Comparison of ENCODE assay signal across 8 cellular contexts in genomic region chr10:79149662-79150443, GRCh38.
DNase-seq lines count a peak whose midpoint lies in the region; ATAC-seq and TF ChIP-seq lines count a peak whose summit lies in the region.

No MANE protein-coding gene starts in this region.

- H3K27ac ChIP-seq in HCT116 (ENCODE audit: low read depth, low read length) (peak overlapping the region; percentile 94), cardiac muscle cell (peak overlapping the region; percentile 99)

- TF ChIP-seq CTCF in HCT116 (IDR thresholded peaks at IDR 0.05 in 2 of 3, conservative IDR thresholded peaks at IDR 0.05 in 1 of 3; ENCODE audit: borderline replicate concordance in 1 of 3, insufficient read depth in 1 of 3, low read depth in 2 of 3, low read length in 2 of 3), result no peak
- TF ChIP-seq CTCF in cardiac muscle cell (IDR thresholded peaks at IDR 0.05; ENCODE audit: low read depth, low read length), result no peak

- H3K79me2 ChIP-seq in HCT116 (ENCODE audit: insufficient read depth, low read length), result no peaks in the 10 kb centered on the region; the same call in 1 of the 2 replicates

- H2AFZ ChIP-seq in HCT116 (ENCODE audit: low read depth, low read length, poor library complexity, severe bottlenecking), result no peak overlapping the region

- peak; percentile 74 for ATAC-seq in HCT116

- H3K9me3 ChIP-seq in HCT116 (ENCODE audit: control insufficient read depth in 1 of 2, insufficient read depth in 1 of 2, low read depth in 1 of 2, low read length in 2 of 2) (no peaks in the 10 kb centered on the region), cardiac muscle cell (ENCODE audit: low read depth) (no peaks in the 10 kb centered on the region)

- peak overlapping the region; percentile 80 for H3K4me2 ChIP-seq in HCT116 (ENCODE audit: low read length)

- no peaks in the 10 kb centered on the region for H3K36me3 ChIP-seq in HCT116 (ENCODE audit: control insufficient read depth in 1 of 2, insufficient read depth in 2 of 2, low read length in 2 of 2)
- H3K36me3 ChIP-seq in cardiac muscle cell, result no peaks in the 10 kb centered on the region

- RAD21 ChIA-PET in HCT116 (lab: Charles Lee; ENCODE audit: low non-redundant PET in 1 of 2, low total read pairs in 2 of 2, uncharacterized antibody in 2 of 2, unreplicated experiment in 2 of 2), result no interaction called here

- intact Hi-C loops in HCT116 (cut with micrococcal nuclease), result loop anchor here (2.0 to 5.0 kb wide), 3 partner anchors 45 to 178 kb away; partner anchors contain the start of gene ZMIZ1

- peaks cover 54 to 93% of the 10 kb centered on the region in 2 experiments for H3K4me1 ChIP-seq in HCT116 (ENCODE audit: control insufficient read depth in 1 of 2, insufficient read depth in 2 of 2, low read length in 2 of 2)
- H3K4me1 ChIP-seq in cardiac muscle cell (ENCODE audit: low read depth), result peaks cover 45% of the 10 kb centered on the region

- peak; percentile 26 for DNase-seq in GF-D8 (lab: John Stamatoyannopoulos, UW)
- peak; percentile 48 for DNase-seq in HCT116 (ENCODE audit: low read depth, low spot score)
- DNase-seq in NCI-H510A (lab: John Stamatoyannopoulos, UW), result peak; percentile 80
- DNase-seq in activated effector memory CD4-positive, alpha-beta T cell treated with anti-CD3 and anti-CD28 coated beads, Interleukin-2, amount 50 U/mL, for 16 hours, result peak; percentile 76
- peak in 1 of 2 donors; percentile 75 for DNase-seq in cardiac muscle cell (ENCODE audit: low read depth in 1 of 2, low spot score in 1 of 2)
- DNase-seq in renal cortical epithelial cell (ENCODE audit: low read depth), result peak; percentile 74
- no peak for DNase-seq in HuH-7.5 (ENCODE audit: low spot score)
- DNase-seq in NCI-H1436 treated with DMSO at 0.1 percent for 48 hours (lab: John Stamatoyannopoulos, UW), result no peak

- no peaks in the 10 kb centered on the region for H3K9me2 ChIP-seq in HCT116 (ENCODE audit: insufficient read depth)

- TF ChIP-seq RAD21 in HCT116 (IDR thresholded peaks at IDR 0.05; ENCODE audit: low read depth), result no peak

- POLR2A ChIA-PET in HCT116 (lab: Charles Lee), result no interaction called here

- TF ChIP-seq POLR2A in HCT116 (IDR thresholded peaks at IDR 0.05; ENCODE audit: borderline replicate concordance, extremely low read depth, insufficient read depth, insufficient read length), result no peak

- BruUV-seq in HCT116 (replicated peaks; lab: Mats Ljungman, UMichigan), result TSS peak; percentile 65

- H3K4me3 ChIP-seq in HCT116 (replicated peaks in 1 of 2; ENCODE audit: low read depth in 1 of 2, low read length in 2 of 2) (peak overlapping the region in 1 of 2 experiments; percentile 32; a peak in 2 of 4 replicates), cardiac muscle cell (no peak overlapping the region)

- H3K9ac ChIP-seq in HCT116 (ENCODE audit: low read length), result peak overlapping the region; percentile 67

- CTCF ChIA-PET in HCT116 (lab: Charles Lee), result interaction anchor here (1.0 to 1.6 kb wide), 2 partner anchors 23 to 46 kb away, joined by 3 to 7 read pairs; no protein-coding TSS in a partner anchor

- no peaks in the 10 kb centered on the region for H4K20me1 ChIP-seq in HCT116 (ENCODE audit: insufficient read depth)

- H3K27me3 ChIP-seq in HCT116 (ENCODE audit: insufficient read depth, low read length) (no peaks in the 10 kb centered on the region), cardiac muscle cell (no peaks in the 10 kb centered on the region)

TF ChIP-seq in HCT116, 20 proteins besides CTCF, POLR2A, EP300 and RAD21:
- TF ChIP-seq SP1 (IDR thresholded peaks at IDR 0.05; ENCODE audit: low read depth) (no peak), POLR2AphosphoS5 (IDR thresholded peaks at IDR 0.05; ENCODE audit: low read depth, low read length) (peak; percentile 57), YY1 (IDR thresholded peaks at IDR 0.05; ENCODE audit: extremely low read depth, insufficient replicate concordance, low read depth, low read length) (peak; percentile 49), ZFX (IDR thresholded peaks at IDR 0.05) (peak; percentile 57; the same call in 1 of the 2 replicates)

Comparison
In these comparisons a context has a peak if more than half of its experiments do, and no peak if none do; other contexts are left out.
1. DNase-seq: peak in GF-D8 (single experiment), HCT116 (single experiment), NCI-H510A (single experiment), activated effector memory CD4-positive, alpha-beta T cell treated with anti-CD3 and anti-CD28 coated beads, Interleukin-2, amount 50 U/mL, for 16 hours (single experiment) and renal cortical epithelial cell (single experiment); none in HuH-7.5 (single experiment) and NCI-H1436 treated with DMSO at 0.1 percent for 48 hours (single experiment).